In genomic region chr6:16667509-16667908, GRCh38 we compare ENCODE assay signal across 12 cellular contexts.
"Had no signal": no experiment of that assay in that cellular context is flagged by ENCODE, and none has a peak within 500 bp of the region (broad histone marks: within the 10 kb centered on the region; RNA-seq: fewer than 3 reads in every experiment).

No MANE protein-coding gene starts in this region.

- H3K27ac Mint-ChIP-seq: activated naive CD4-positive, alpha-beta T cell treated with anti-CD3 and anti-CD28 coated beads, Interleukin-2, amount 50 U/mL, for 24 hours; memory B cell; stimulated activated naive CD8-positive, alpha-beta T cell treated with anti-CD3 and anti-CD28 coated beads, Interleukin-15, amount 100 ng/mL, for 72 hours had no signal

- H3K36me3 ChIP-seq: thoracic aorta had no signal

- ATAC-seq: esophagus mucosa; stimulated activated naive CD8-positive, alpha-beta T cell treated with anti-CD3 and anti-CD28 coated beads, Interleukin-15, amount 100 ng/mL, for 72 hours had no signal

- H3K27me3 Mint-ChIP-seq: activated naive CD4-positive, alpha-beta T cell treated with anti-CD3 and anti-CD28 coated beads, Interleukin-2, amount 50 U/mL, for 24 hours; memory B cell; stimulated activated naive CD8-positive, alpha-beta T cell treated with anti-CD3 and anti-CD28 coated beads, Interleukin-15, amount 100 ng/mL, for 72 hours had no signal

- H3K27ac ChIP-seq: thoracic aorta had no signal

- H3K4me3 Mint-ChIP-seq: activated naive CD4-positive, alpha-beta T cell treated with anti-CD3 and anti-CD28 coated beads, Interleukin-2, amount 50 U/mL, for 24 hours; memory B cell; nephron; stimulated activated naive CD8-positive, alpha-beta T cell treated with anti-CD3 and anti-CD28 coated beads, Interleukin-15, amount 100 ng/mL, for 72 hours had no signal

- H3K9me3 Mint-ChIP-seq: memory B cell, nephron had no signal

- H3K9me3 ChIP-seq: thoracic aorta had no signal

- DNase-seq: activated CD4-positive, alpha-beta T cell treated with anti-CD3 and anti-CD28 coated beads, Interleukin-2, amount 50 U/mL, for 48 hours; activated CD4-positive, CD25-positive, alpha-beta regulatory T cell; stimulated activated CD4-positive, alpha-beta T cell treated with anti-CD3 and anti-CD28 coated beads, Interleukin-4, amount 100 ng/mL, for 1 hour; stimulated activated CD8-positive, alpha-beta memory T cell treated with anti-CD3 and anti-CD28 coated beads, Interleukin-4, amount 100 ng/mL, for 48 hours; stimulated activated naive CD8-positive, alpha-beta T cell treated with anti-CD3 and anti-CD28 coated beads, Interleukin-15, amount 100 ng/mL, for 72 hours had no signal

- H3K4me3 ChIP-seq: thoracic aorta had no signal

- FAIRE-seq: endometrium, urothelium cell line had no signal
